Comparison of ENCODE assay signal across 8 cellular contexts in genomic region chr1:40861227-40862003, GRCh38. TPM values are rescaled to one million over a fixed set of nuclear protein-coding genes. Genes with fewer than 3 reads are reported as not detected.
A peak's percentile ranks its signal among the peaks of the same experiment; 100 is the strongest.
DNase-seq lines count a peak whose midpoint lies in the region; ATAC-seq, FAIRE-seq and TF ChIP-seq lines count a peak whose summit lies in the region.

No MANE protein-coding gene starts in this region.

- no peak for FAIRE-seq in pancreas (lab: Jason Lieb, UNC)

- H3K27ac ChIP-seq in IMR-90 (ENCODE audit: insufficient read depth, low read length) (no peak overlapping the region; the same call in 1 of the 2 replicates), gastroesophageal sphincter (peak overlapping the region; percentile 48 to 95 (median 87)), pancreas (peak overlapping the region; percentile 62 to 85 (median 82))

- H3K23ac ChIP-seq in IMR-90 (ENCODE audit: low read depth, low read length), result peak overlapping the region; percentile 59; the same call in 1 of the 2 replicates

- no peak for TF ChIP-seq CTCF in IMR-90 (conservative IDR thresholded peaks at IDR 0.05; ENCODE audit: low read depth, low read length)
- peak in 2 of 4 experiments; percentile 4 to 15 for TF ChIP-seq CTCF in gastroesophageal sphincter (IDR thresholded peaks at IDR 0.05)
- no peak for TF ChIP-seq CTCF in pancreas (IDR thresholded peaks at IDR 0.05)

- H4K91ac ChIP-seq in IMR-90 (ENCODE audit: insufficient read depth, low read depth, low read length), result no peak overlapping the region

- no peak for TF ChIP-seq EP300 in gastroesophageal sphincter (IDR thresholded peaks at IDR 0.05)

- peaks cover 2% of the 10 kb centered on the region for H3K36me3 Mint-ChIP-seq in activated T-helper 1 cell treated with anti-CD3 and anti-CD28 coated beads, Interleukin-12 subunit alpha, Interleukin-12 subunit beta, Interleukin-2, Interleukin-4 antibody, amounts not matched to agents 30 ng/mL and 10 ng/mL and 1 ng/mL, durations not matched to agents 14 hours and 24 hours and 36 hours (ENCODE audit: low read depth)

- TF ChIP-seq RAD21 in IMR-90 (IDR thresholded peaks at IDR 0.05; ENCODE audit: low read length), result no peak

- DNase-seq in IMR-90 (peak; percentile 48), pancreas (peak; percentile 39 to 80 (median 56)), NAMALWA (ENCODE audit: low spot score) (no peak), GF-D8 (lab: John Stamatoyannopoulos, UW) (no peak)
- DNase-seq in activated T-helper 1 cell treated with anti-CD3 and anti-CD28 coated beads, Interleukin-12 subunit alpha, Interleukin-12 subunit beta, Interleukin-2, Interleukin-4 antibody, amounts not matched to agents 30 ng/mL and 10 ng/mL and 1 ng/mL, durations not matched to agents 14 hours and 24 hours and 36 hours (ENCODE audit: low spot score), result no peak

- peaks cover 3% of the 10 kb centered on the region for H3K9me1 ChIP-seq in IMR-90 (ENCODE audit: insufficient read depth, low read length)

- peaks cover 39% of the 10 kb centered on the region for H3K27me3 Mint-ChIP-seq in activated T-helper 1 cell treated with anti-CD3 and anti-CD28 coated beads, Interleukin-12 subunit alpha, Interleukin-12 subunit beta, Interleukin-2, Interleukin-4 antibody, amounts not matched to agents 30 ng/mL and 10 ng/mL and 1 ng/mL, durations not matched to agents 14 hours and 24 hours and 36 hours (ENCODE audit: insufficient read depth)

- H3K79me1 ChIP-seq in IMR-90 (ENCODE audit: low read depth in 1 of 2, low read length in 2 of 2), result no peaks in the 10 kb centered on the region

- WGBS in IMR-90 (ENCODE audit: extremely low coverage in 2 of 2, insufficient read length in 1 of 2), 2 experiments, result 5% methylated on average over 48 of the region's 98 CpGs; no CpG with 5 or more reads in 1 of the 2 experiments
- 0% methylated on average over 2 of the region's 98 CpGs; no CpG with 5 or more reads in 1 of the 2 donors for whole genome bisulfite sequencing in gastroesophageal sphincter (ENCODE audit: low coverage in 1 of 2), 2 donors
- WGBS in pancreas, 2 donors, result 3 to 4% methylated on average over 49 to 98 of the region's 98 CpGs

- H3K4me1 ChIP-seq in IMR-90 (ENCODE audit: control insufficient read depth, insufficient read depth, low read length), result peaks cover 10% of the 10 kb centered on the region
- H3K4me1 ChIP-seq in gastroesophageal sphincter, result peaks cover 0 to 40% (median 5%) of the 10 kb centered on the region in 3 donors
- H3K4me1 ChIP-seq in pancreas, result peaks cover 1 to 16% (median 4%) of the 10 kb centered on the region in 3 donors

- H3K14ac ChIP-seq in IMR-90 (replicated peaks; ENCODE audit: low read depth, low read length), result peak overlapping the region; percentile 65; the same call in 1 of the 2 replicates

- no peak overlapping the region for H4K8ac ChIP-seq in IMR-90 (ENCODE audit: low read depth in 2 of 2, low read length in 2 of 2)

- H3K9me3 ChIP-seq in IMR-90 (ENCODE audit: control insufficient read depth, insufficient read depth, low read length) (no peaks in the 10 kb centered on the region), gastroesophageal sphincter (no peaks in the 10 kb centered on the region), pancreas (no peaks in the 10 kb centered on the region)

- no peak overlapping the region for H2BK15ac ChIP-seq in IMR-90 (ENCODE audit: low read depth, low read length)

- ATAC-seq in GM18907 (IDR thresholded peaks at IDR 0.05; ENCODE audit: unreplicated experiment), result peak; percentile 7
- peak; percentile 27 for ATAC-seq in IMR-90 (ENCODE audit: low read depth)
- peak; percentile 36 for ATAC-seq in gastroesophageal sphincter
- ATAC-seq in pancreas, result peak in 2 of 4 donors; percentile 2
- no peak for ATAC-seq in HG02870 (IDR thresholded peaks at IDR 0.05; ENCODE audit: unreplicated experiment)

- 0 out of 2 replicates have a peak overlapping the region, but pooled peaks have one; percentile 16 for H3K4ac ChIP-seq in IMR-90 (ENCODE audit: low read depth, low read length)

- peak overlapping the region; percentile 86 for H2AK9ac ChIP-seq in IMR-90 (replicated peaks; ENCODE audit: low read depth, low read length, poor library complexity)

- H3K9me3 Mint-ChIP-seq in activated T-helper 1 cell treated with anti-CD3 and anti-CD28 coated beads, Interleukin-12 subunit alpha, Interleukin-12 subunit beta, Interleukin-2, Interleukin-4 antibody, amounts not matched to agents 30 ng/mL and 10 ng/mL and 1 ng/mL, durations not matched to agents 14 hours and 24 hours and 36 hours, result no peaks in the 10 kb centered on the region

- in situ Hi-C loops in IMR-90 (cut with MboI; ENCODE audit: low sequenced_read_pairs), result no loop called here

- H2BK120ac ChIP-seq in IMR-90 (ENCODE audit: low read depth, low read length), result no peak overlapping the region

- intact Hi-C loops in IMR-90 (cut with micrococcal nuclease), result no loop called here
- intact Hi-C loops in activated T-helper 1 cell treated with anti-CD3 and anti-CD28 coated beads, Interleukin-12 subunit alpha, Interleukin-12 subunit beta, Interleukin-2, Interleukin-4 antibody, amounts not matched to agents 30 ng/mL and 10 ng/mL and 1 ng/mL, durations not matched to agents 14 hours and 24 hours and 36 hours (cut with micrococcal nuclease), result loop anchor here (1.0 to 10.0 kb wide), 6 partner anchors 43 to 327 kb away; partner anchors contain the start of genes CTPS1, NFYC, RIMS3 and ZNF684
- intact Hi-C loops in pancreas (cut with DNase I), result no loop called here

- H2BK20ac ChIP-seq in IMR-90 (ENCODE audit: low read depth, low read length), result no peak overlapping the region

- H3K56ac ChIP-seq in IMR-90 (ENCODE audit: extremely low read depth, insufficient read depth, low read length), result no peak overlapping the region

- peak overlapping the region; percentile 76 for H3K4me3 Mint-ChIP-seq in activated T-helper 1 cell treated with anti-CD3 and anti-CD28 coated beads, Interleukin-12 subunit alpha, Interleukin-12 subunit beta, Interleukin-2, Interleukin-4 antibody, amounts not matched to agents 30 ng/mL and 10 ng/mL and 1 ng/mL, durations not matched to agents 14 hours and 24 hours and 36 hours

- H3K27me3 ChIP-seq in IMR-90 (ENCODE audit: control insufficient read depth, insufficient read depth, low read length) (peaks cover 18% of the 10 kb centered on the region; the same call in 1 of the 2 replicates), gastroesophageal sphincter (no peaks in the 10 kb centered on the region), pancreas (no peaks in the 10 kb centered on the region)

- POLR2A ChIA-PET in IMR-90 (lab: Charles Lee; ENCODE audit: unreplicated experiment), result no interaction called here

- H4K20me1 ChIP-seq in IMR-90 (ENCODE audit: insufficient read depth, low read length), result no peaks in the 10 kb centered on the region

- H2AK5ac ChIP-seq in IMR-90 (ENCODE audit: low read depth, low read length), result no peak overlapping the region

- no peak overlapping the region for H2BK5ac ChIP-seq in IMR-90 (ENCODE audit: low read depth, low read length, poor library complexity, severe bottlenecking)

- peak overlapping the region; percentile 75 for H3K4me2 ChIP-seq in IMR-90 (ENCODE audit: low read depth, low read length)

- no peak overlapping the region for H3K18ac ChIP-seq in IMR-90 (ENCODE audit: low read depth, low read length)

- H3K4me3 ChIP-seq in IMR-90 (ENCODE audit: insufficient read depth, low read depth, low read length) (peak overlapping the region; percentile 76), gastroesophageal sphincter (peak overlapping the region; percentile 39 to 93), pancreas (peak overlapping the region; percentile 51 to 80 (median 74))

- 0 out of 2 replicates have a peak overlapping the region, but pooled peaks have one; percentile 46 for H3K9ac ChIP-seq in IMR-90 (ENCODE audit: low read depth, low read length)

- H3K4me1 Mint-ChIP-seq in activated T-helper 1 cell treated with anti-CD3 and anti-CD28 coated beads, Interleukin-12 subunit alpha, Interleukin-12 subunit beta, Interleukin-2, Interleukin-4 antibody, amounts not matched to agents 30 ng/mL and 10 ng/mL and 1 ng/mL, durations not matched to agents 14 hours and 24 hours and 36 hours (ENCODE audit: low read depth), result peaks cover 20% of the 10 kb centered on the region

- no TSS peak for BruUV-seq in IMR-90 (replicated peaks; lab: Mats Ljungman, UMichigan)

- CTCF ChIA-PET in IMR-90 (lab: Yijun Ruan, JAX), result interaction anchor here (1.0 to 4.8 kb wide), 6 partner anchors 16 to 92 kb away, joined by 3 to 19 read pairs (median 5); no protein-coding TSS in a partner anchor

- H2AFZ ChIP-seq in IMR-90 (replicated peaks; ENCODE audit: low read length, poor library complexity), result peak overlapping the region; percentile 92

- dilution Hi-C loops in IMR-90 (cut with HindIII; ENCODE audit: low sequenced_read_pairs, unreplicated experiment), result no loop called here

- TF ChIP-seq POLR2A in IMR-90 (IDR thresholded peaks at IDR 0.05; ENCODE audit: low read depth, low read length) (no peak), gastroesophageal sphincter (IDR thresholded peaks at IDR 0.05) (peak in 1 of 2 donors; percentile 26)

- H4K5ac ChIP-seq in IMR-90 (ENCODE audit: low read depth, low read length), result peak overlapping the region; percentile 32; the same call in 1 of the 2 replicates

- H3K36me3 ChIP-seq in IMR-90 (ENCODE audit: control insufficient read depth, insufficient read depth, low read length) (no peaks in the 10 kb centered on the region), gastroesophageal sphincter (no peaks in the 10 kb centered on the region), pancreas (no peaks in the 10 kb centered on the region)

- peak overlapping the region; percentile 82 for H3K27ac Mint-ChIP-seq in activated T-helper 1 cell treated with anti-CD3 and anti-CD28 coated beads, Interleukin-12 subunit alpha, Interleukin-12 subunit beta, Interleukin-2, Interleukin-4 antibody, amounts not matched to agents 30 ng/mL and 10 ng/mL and 1 ng/mL, durations not matched to agents 14 hours and 24 hours and 36 hours

TF ChIP-seq in IMR-90, 13 proteins besides CTCF, POLR2A, EP300 and RAD21 (continues in another document):
- peak; percentile 58; the same call in 1 of the 2 replicates for TF ChIP-seq MXI1 (IDR thresholded peaks at IDR 0.05; ENCODE audit: borderline replicate concordance, low read depth, low read length)
- TF ChIP-seq RCOR1 (IDR thresholded peaks at IDR 0.05; ENCODE audit: insufficient replicate concordance, low read length), result no peak
- TF ChIP-seq FOS (IDR thresholded peaks at IDR 0.05; ENCODE audit: low read depth, low read length), result no peak

RNA-seq across cellular contexts. Expression of gene CITED4, which starts 0.7 kb away (rescaled TPM):
- total RNA-seq in IMR-90 (2012; rRNA removed) (under 0.01 and 0.28 TPM in 2 replicates), gastroesophageal sphincter (10 to 100 TPM in 3 of 4 donors, 1 to 10 TPM in 1; 9.2 to 15.6 (median 14.1) TPM), pancreas (10 to 100 TPM; 41.1 to 81.2 (median 51.1) TPM)
- polyA plus RNA-seq in IMR-90 (2012; rRNA removed) (1.6 and 2.2 TPM in 2 replicates), pancreas (10 to 100 TPM; 47.8 to 63.3 TPM)
- polyA plus RNA-seq in IMR-90 (2012; cell fraction: cytosol; rRNA removed), result 1.7 and 7.4 TPM in 2 replicates
- polyA plus RNA-seq in IMR-90 (2012; cell fraction: nucleus; rRNA removed; ENCODE audit: low replicate concordance), result 1.2 and 3.1 TPM in 2 replicates
- 4.1 and 5.0 TPM in 2 replicates for total RNA-seq in activated T-helper 1 cell treated with anti-CD3 and anti-CD28 coated beads, Interleukin-12 subunit alpha, Interleukin-12 subunit beta, Interleukin-2, Interleukin-4 antibody, amounts not matched to agents 30 ng/mL and 10 ng/mL and 1 ng/mL, durations not matched to agents 14 hours and 24 hours and 36 hours

Comparison
In these comparisons a context has a peak if more than half of its experiments do, and no peak if none do; other contexts are left out.
1. DNase-seq: peak in IMR-90 (single experiment) and pancreas (6 of 6); none in activated T-helper 1 cell treated with anti-CD3 and anti-CD28 coated beads, Interleukin-12 subunit alpha, Interleukin-12 subunit beta, Interleukin-2, Interleukin-4 antibody, amounts not matched to agents 30 ng/mL and 10 ng/mL and 1 ng/mL, durations not matched to agents 14 hours and 24 hours and 36 hours (single experiment), NAMALWA (single experiment) and GF-D8 (single experiment).
2. Peak in every context shown above with its lines, with median percentiles within 50 percentile points of each other: H3K4me3 ChIP-seq.